Comparison of ENCODE assay signal across 11 cellular contexts in the genomic region with DNA sequence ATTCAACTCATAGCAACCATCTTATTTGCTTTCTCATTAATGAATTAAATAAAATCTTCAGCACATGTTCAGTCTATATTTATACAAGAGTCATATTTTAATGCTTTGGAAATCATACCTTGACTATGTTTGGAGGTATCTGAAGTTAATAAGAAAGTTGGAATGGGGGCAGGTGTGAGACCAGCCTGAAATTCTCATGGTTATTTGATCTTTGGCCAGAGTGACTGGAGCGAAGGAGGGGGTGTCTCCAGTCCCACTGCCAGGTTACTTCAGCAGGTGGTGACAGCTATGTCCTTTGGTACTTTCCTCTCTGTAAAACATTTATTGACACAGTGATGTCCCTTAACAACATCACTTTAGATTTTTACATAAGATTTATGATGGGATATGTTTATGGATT.
"Had no signal": no experiment of that assay in that cellular context is flagged by ENCODE, and none has a peak within 500 bp of the region (broad histone marks: within the 10 kb centered on the region; RNA-seq: fewer than 3 reads in every experiment).

No MANE protein-coding gene starts in this region.

- H3K27ac ChIP-seq: GM23248 had no signal

- H3K4me3 ChIP-seq: GM23248, GM23338, HAP-1 had no signal

- H3K36me3 ChIP-seq: HAP-1 had no signal

- H3K4me1 ChIP-seq: HAP-1 had no signal

- FAIRE-seq: H1, H54 had no signal

- H3K9me3 ChIP-seq: HAP-1 had no signal

- DNase-seq: GM23248, GOT3, H7, H9, HCEC 1CT, HFFc6 had no signal

- ATAC-seq: GM23338, HCT116 had no signal
